Comparison of ENCODE assay signal across 12 cellular contexts in genomic region chr17:45022655-45023339, GRCh38. TPM values are rescaled to one million over a fixed set of nuclear protein-coding genes. Genes with fewer than 3 reads are reported as not detected.
DNase-seq lines count a peak whose midpoint lies in the region; TF ChIP-seq lines count a peak whose summit lies in the region.
"Had no signal": no experiment of that assay in that cellular context is flagged by ENCODE, and none has a peak within 500 bp of the region (broad histone marks: within the 10 kb centered on the region; RNA-seq: fewer than 3 reads in every experiment).

No MANE protein-coding gene starts in this region.

- no peak overlapping the region for H3K23ac ChIP-seq in mesendoderm (ENCODE audit: low read length)

- H3K4me3 Mint-ChIP-seq in HFFc6, result no peak overlapping the region
- H3K4me3 Mint-ChIP-seq: memory B cell had no signal

- peaks cover 26% of the 10 kb centered on the region for H3K4me1 ChIP-seq in BLaER1
- H3K4me1 ChIP-seq in mesendoderm (ENCODE audit: control insufficient read depth, low read depth, low read length), result no peaks in the 10 kb centered on the region
- peaks cover 16% of the 10 kb centered on the region for H3K4me1 ChIP-seq in HAP-1

- no peak overlapping the region for H3K4ac ChIP-seq in mesendoderm (ENCODE audit: low read depth, low read length)

- no peak for TF ChIP-seq CTCF in WERI-Rb-1 (IDR thresholded peaks at IDR 0.05; ENCODE audit: low read depth, low read length)
- TF ChIP-seq CTCF in HFFc6 (IDR thresholded peaks at IDR 0.05), result no peak
- no peak for TF ChIP-seq CTCF in GM10248 (IDR thresholded peaks at IDR 0.05; ENCODE audit: control extremely low read depth, extremely low read depth, low read depth, missing control alignments)

- H3K79me1 ChIP-seq in mesendoderm (ENCODE audit: low read length), result no peaks in the 10 kb centered on the region

- no peaks in the 10 kb centered on the region for H3K79me2 ChIP-seq in mesendoderm (ENCODE audit: control insufficient read depth, insufficient read depth, low read length)

- peak; percentile 68 for DNase-seq in H7
- DNase-seq in WERI-Rb-1, result peak; percentile 98
- peak; percentile 46 for DNase-seq in mesendoderm
- DNase-seq in HAP-1 (ENCODE audit: low spot score in 2 of 2), result no peak
- no peak for DNase-seq in OCI-M2 (lab: John Stamatoyannopoulos, UW; ENCODE audit: unreplicated experiment)
- DNase-seq in HFFc6, result no peak
- no peak for DNase-seq in GM10248 (ENCODE audit: extremely low spot score)
- DNase-seq: SW 1271 had no signal

- H3K9me3 Mint-ChIP-seq in HFFc6, result no peaks in the 10 kb centered on the region
- H3K9me3 Mint-ChIP-seq: memory B cell had no signal

- H2AK5ac ChIP-seq in mesendoderm (ENCODE audit: low read length), result no peak overlapping the region

- H2BK5ac ChIP-seq in mesendoderm (ENCODE audit: low read length), result no peak overlapping the region

- H3K4me3 ChIP-seq in BLaER1 (no peak overlapping the region), H7 (ENCODE audit: insufficient read depth, low read depth, low read length) (no peak overlapping the region), WERI-Rb-1 (ENCODE audit: low read depth, low read length) (peak overlapping the region; percentile 14), mesendoderm (ENCODE audit: low read length) (no peak overlapping the region), HAP-1 (no peak overlapping the region)
- H3K4me3 ChIP-seq: PC-9 had no signal

- H3K27ac ChIP-seq in BLaER1, result no peak overlapping the region
- H3K27ac ChIP-seq in WERI-Rb-1, result peak overlapping the region; percentile 79
- H3K27ac ChIP-seq in mesendoderm (ENCODE audit: low read depth, low read length), result no peak overlapping the region
- H3K27ac ChIP-seq: PC-9 had no signal

- H3K56ac ChIP-seq in mesendoderm (ENCODE audit: low read length), result no peak overlapping the region

- H3K27me3 ChIP-seq in BLaER1, result peaks cover 52% of the 10 kb centered on the region
- peaks cover 39% of the 10 kb centered on the region for H3K27me3 ChIP-seq in H7 (ENCODE audit: control insufficient read depth, insufficient read depth, low read length)
- no peaks in the 10 kb centered on the region for H3K27me3 ChIP-seq in WERI-Rb-1 (ENCODE audit: insufficient read depth, low read depth, severe bottlenecking)
- peaks cover 14% of the 10 kb centered on the region for H3K27me3 ChIP-seq in mesendoderm (ENCODE audit: insufficient read depth, low read length, poor library complexity)
- H3K27me3 ChIP-seq in HAP-1 (ENCODE audit: low read depth), result no peaks in the 10 kb centered on the region

- H3K4me1 Mint-ChIP-seq in HFFc6 (ENCODE audit: low read depth), result peaks cover 25% of the 10 kb centered on the region

- no peak overlapping the region for H3K18ac ChIP-seq in mesendoderm (ENCODE audit: low read length)

- no CpG with 5 or more reads among the region's 13 CpGs for WGBS in mesendoderm (ENCODE audit: extremely low coverage, insufficient coverage, low lambda C conversion rate)

- no peak overlapping the region for H4K5ac ChIP-seq in mesendoderm (ENCODE audit: low read length)

- H3K27ac Mint-ChIP-seq in HFFc6, result no peak overlapping the region
- H3K27ac Mint-ChIP-seq: memory B cell, progenitor cell of endocrine pancreas had no signal

- CTCF ChIA-PET in GM10248 (lab: Yijun Ruan, JAX), result interaction anchor here (0.7 to 12.5 kb wide), 29 partner anchors 9 to 252 kb away, joined by 3 to 196 read pairs (median 5); partner anchors contain the start of gene NMT1

- H3K9ac ChIP-seq in BLaER1 (no peak overlapping the region), mesendoderm (ENCODE audit: low read length) (no peak overlapping the region)

- H3K36me3 Mint-ChIP-seq in HFFc6 (ENCODE audit: low read depth), result peaks cover 4% of the 10 kb centered on the region; the same call in 1 of the 2 replicates

- H3K9me3 ChIP-seq in BLaER1 (no peaks in the 10 kb centered on the region), WERI-Rb-1 (ENCODE audit: severe bottlenecking) (no peaks in the 10 kb centered on the region), HAP-1 (no peaks in the 10 kb centered on the region)

- H3K36me3 ChIP-seq in BLaER1 (peaks cover 41% of the 10 kb centered on the region), H7 (replicated peaks; ENCODE audit: control insufficient read depth, insufficient read depth, low read length) (peaks cover 12% of the 10 kb centered on the region), WERI-Rb-1 (peaks cover 22% of the 10 kb centered on the region), mesendoderm (ENCODE audit: control insufficient read depth, insufficient read depth, low read length) (no peaks in the 10 kb centered on the region), HAP-1 (replicated peaks) (no peaks in the 10 kb centered on the region; the same call in 1 of the 2 replicates)

- peaks cover 5% of the 10 kb centered on the region for H3K27me3 Mint-ChIP-seq in HFFc6 (ENCODE audit: insufficient read depth)

- H2BK15ac ChIP-seq in mesendoderm (replicated peaks; ENCODE audit: low read depth), result no peak overlapping the region

- no peak overlapping the region for H2BK120ac ChIP-seq in mesendoderm (ENCODE audit: low read depth, low read length)

- H4K8ac ChIP-seq in mesendoderm (ENCODE audit: low read depth, low read length), result no peak overlapping the region

- in situ Hi-C loops in HAP-1 (cut with MboI; ENCODE audit: low sequenced_read_pairs), result no loop called here

- H4K20me1 ChIP-seq in BLaER1, result peaks cover 50% of the 10 kb centered on the region

- POLR2A ChIA-PET in GM10248 (lab: Yijun Ruan, JAX), result no interaction called here

- H3K4me2 ChIP-seq in BLaER1 (0 out of 2 replicates have a peak overlapping the region, but pooled peaks have one; percentile 69), mesendoderm (ENCODE audit: low read length) (no peak overlapping the region)

RNA-seq across cellular contexts. Expression of gene DCAKD, which starts 28.6 kb away (rescaled TPM):
- 70.7 and 71.5 TPM in 2 replicates for total RNA-seq in H7 (2014; rRNA removed; shearing (Covaris generic))
- polyA plus RNA-seq in mesendoderm (2013, experiment 1 of 2), result 21.9 TPM
- polyA plus RNA-seq in mesendoderm (2013, experiment 2 of 2), result 22.4 TPM
- total RNA-seq in HFFc6 (2021; fragmentation: NEBNext Ultra II Directional; extraction: Animal tissue kit (Norgen Biotek cat#: 25700)), result 10 to 100 TPM; 34.0 to 38.9 (median 35.8) TPM

RNA-seq across cellular contexts. Expression of gene NMT1, which starts 38.3 kb away (rescaled TPM):
- 111 and 115 TPM in 2 replicates for total RNA-seq in H7 (2014; rRNA removed; shearing (Covaris generic))
- 126 TPM for polyA plus RNA-seq in mesendoderm (2013, experiment 1 of 2)
- 128 TPM for polyA plus RNA-seq in mesendoderm (2013, experiment 2 of 2)
- 100 to 1,000 TPM; 135 to 152 (median 142) TPM for total RNA-seq in HFFc6 (2021; fragmentation: NEBNext Ultra II Directional; extraction: Animal tissue kit (Norgen Biotek cat#: 25700))

RNA-seq across cellular contexts. Expression of gene C1QL1, which starts 54.7 kb away (rescaled TPM):
- 12.7 and 17.3 TPM in 2 replicates for total RNA-seq in H7 (2014; rRNA removed; shearing (Covaris generic))
- 3.5 TPM for polyA plus RNA-seq in mesendoderm (2013, experiment 1 of 2)
- 3.5 TPM for polyA plus RNA-seq in mesendoderm (2013, experiment 2 of 2)
- total RNA-seq in HFFc6 (2021; fragmentation: NEBNext Ultra II Directional; extraction: Animal tissue kit (Norgen Biotek cat#: 25700)), result under 1 TPM in 5 of 6 experiments, not detected in 1; 0.19 to 0.36 (median 0.25) TPM

Comparison
In these comparisons a context has a peak if more than half of its experiments do, and no peak if none do; other contexts are left out.
1. DNase-seq: peak in H7 (single experiment), WERI-Rb-1 (single experiment) and mesendoderm (single experiment); none in HAP-1 (0 of 2), OCI-M2 (single experiment), HFFc6 (single experiment) and GM10248 (single experiment).
2. RNA of gene C1QL1, which starts 54.7 kb away (total RNA-seq): 12.7 to 17.3 TPM in H7; 0.19 to 0.36 TPM in HFFc6; every median in the first group is over 10 times any median in the second.